8 cellular contexts compared by ENCODE assay signal in the genomic region with DNA sequence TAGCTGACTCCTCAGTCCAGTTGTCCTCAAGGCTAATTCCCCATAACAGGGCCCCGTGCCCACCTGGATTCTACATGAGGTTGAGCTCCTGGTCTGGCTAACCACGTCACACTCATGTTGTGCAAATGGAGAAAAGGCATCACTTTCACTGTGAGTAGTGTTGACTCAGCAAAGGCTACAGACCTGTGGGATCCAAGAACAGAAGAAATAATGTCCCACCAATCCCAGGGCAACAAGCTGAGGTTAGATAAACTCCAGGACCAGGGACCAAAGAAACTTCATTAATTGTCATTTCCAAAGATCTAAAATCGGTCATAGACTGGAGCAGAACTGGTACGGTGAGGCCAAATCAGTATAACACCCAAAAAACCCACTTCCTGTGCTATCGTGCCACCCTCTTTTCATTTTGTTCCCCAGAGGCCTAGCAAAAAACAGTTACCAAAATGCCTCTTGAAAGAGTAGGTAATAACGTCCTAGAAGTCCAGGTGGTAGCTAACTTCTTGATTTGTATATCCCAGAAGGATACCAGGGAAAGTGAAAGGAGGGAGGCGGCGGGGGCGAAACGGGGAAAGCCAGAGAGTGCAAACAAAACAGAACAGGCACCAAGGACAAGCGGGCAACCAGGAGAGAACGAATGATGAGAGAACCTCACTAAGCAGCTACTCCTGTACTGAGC. TPM values are rescaled to one million over a fixed set of nuclear protein-coding genes. Genes with fewer than 3 reads are reported as not detected.
A peak's percentile ranks its signal among the peaks of the same experiment; 100 is the strongest.
DNase-seq lines count a peak whose midpoint lies in the region; ATAC-seq and TF ChIP-seq lines count a peak whose summit lies in the region.

No MANE protein-coding gene starts in this region.

- no peaks in the 10 kb centered on the region for H3K9me3 Mint-ChIP-seq in IgD-negative memory B cell
- H3K9me3 Mint-ChIP-seq in activated T-helper 17 cell treated with anti-CD3 and anti-CD28 coated beads, Interleukin-2, amount 50 U/mL, for 72 hours = no peaks in the 10 kb centered on the region
- no peaks in the 10 kb centered on the region for H3K9me3 Mint-ChIP-seq in memory B cell
- H3K9me3 Mint-ChIP-seq in type B pancreatic cell = no peaks in the 10 kb centered on the region

- H3K4me3 ChIP-seq in BLaER1 treated with 17β-estradiol and CSF1 and Interleukin-3, amounts not matched to agents 10 nM and 100 nM = peak overlapping the region; percentile 79 to 99 (median 92)

- no peak for TF ChIP-seq CTCF in type B pancreatic cell (conservative IDR thresholded peaks at IDR 0.05)

- ATAC-seq in activated T-helper 17 cell treated with anti-CD3 and anti-CD28 coated beads, Interleukin-2, amount 50 U/mL, for 72 hours (replicated peaks) = peak; percentile 68
- ATAC-seq in memory B cell (ENCODE audit: low read depth) = peak; percentile 53

- H3K36me3 Mint-ChIP-seq in IgD-negative memory B cell (peaks cover 3% of the 10 kb centered on the region), memory B cell (peaks cover 22% of the 10 kb centered on the region), type B pancreatic cell (peaks cover 4% of the 10 kb centered on the region)
- H3K36me3 Mint-ChIP-seq in activated T-helper 17 cell treated with anti-CD3 and anti-CD28 coated beads, Interleukin-2, amount 50 U/mL, for 72 hours (ENCODE audit: low read depth) = peaks cover 67% of the 10 kb centered on the region

- no peaks in the 10 kb centered on the region for H3K9me3 ChIP-seq in BLaER1 treated with 17β-estradiol and CSF1 and Interleukin-3, amounts not matched to agents 10 nM and 100 nM (replicated peaks in 1 of 11)

- H3K4me3 Mint-ChIP-seq in IgD-negative memory B cell = peak overlapping the region; percentile 91 to 100 (median 100)
- H3K4me3 Mint-ChIP-seq in activated T-helper 17 cell treated with anti-CD3 and anti-CD28 coated beads, Interleukin-2, amount 50 U/mL, for 72 hours = peak overlapping the region; percentile 89
- H3K4me3 Mint-ChIP-seq in memory B cell = peak overlapping the region; percentile 99
- H3K4me3 Mint-ChIP-seq in type B pancreatic cell = peak overlapping the region; percentile 100

- H3K4me1 Mint-ChIP-seq in IgD-negative memory B cell (peaks cover 27 to 41% (median 37%) of the 10 kb centered on the region in 3 donors), memory B cell (peaks cover 42% of the 10 kb centered on the region), type B pancreatic cell (ENCODE audit: unreplicated experiment) (peaks cover 35% of the 10 kb centered on the region)
- peaks cover 33% of the 10 kb centered on the region for H3K4me1 Mint-ChIP-seq in activated T-helper 17 cell treated with anti-CD3 and anti-CD28 coated beads, Interleukin-2, amount 50 U/mL, for 72 hours

- H3K27ac ChIP-seq in BLaER1 treated with 17β-estradiol and CSF1 and Interleukin-3, amounts not matched to agents 10 nM and 100 nM = peak overlapping the region; percentile 29 to 95 (median 89); a peak in 21 of 22 replicates

- peaks cover 35 to 40% (median 38%) of the 10 kb centered on the region in 10 experiments for H3K4me1 ChIP-seq in BLaER1 treated with 17β-estradiol and CSF1 and Interleukin-3, amounts not matched to agents 10 nM and 100 nM

- H3K36me3 ChIP-seq in BLaER1 treated with 17β-estradiol and CSF1 and Interleukin-3, amounts not matched to agents 10 nM and 100 nM = peaks cover 41 to 49% (median 44%) of the 10 kb centered on the region in 11 experiments

- H3K27me3 ChIP-seq in BLaER1 treated with 17β-estradiol and CSF1 and Interleukin-3, amounts not matched to agents 10 nM and 100 nM = no peaks in the 10 kb centered on the region

- peak in 1 of 2 donors; percentile 38 for DNase-seq in memory B cell (ENCODE audit: low spot score in 2 of 2)
- no peak for DNase-seq in type B pancreatic cell (ENCODE audit: extremely low spot score, unreplicated experiment)
- DNase-seq in NOMO-1 (lab: John Stamatoyannopoulos, UW; ENCODE audit: unreplicated experiment in 2 of 2) = no peak
- no peak for DNase-seq in NCI-H2171 treated with DMSO at 0.1 percent for 48 hours (lab: John Stamatoyannopoulos, UW)
- DNase-seq in T-helper 9 cell = no peak

- H3K9ac ChIP-seq in BLaER1 treated with 17β-estradiol and CSF1 and Interleukin-3, amounts not matched to agents 10 nM and 100 nM = peak overlapping the region; percentile 84 to 95 (median 90)

- H4K20me1 ChIP-seq in BLaER1 treated with 17β-estradiol and CSF1 and Interleukin-3, amounts not matched to agents 10 nM and 100 nM = peaks cover 0 to 51% (median 21%) of the 10 kb centered on the region in 11 experiments; a peak in 18 of 22 replicates

- H3K27me3 Mint-ChIP-seq in IgD-negative memory B cell (no peaks in the 10 kb centered on the region), memory B cell (no peaks in the 10 kb centered on the region), type B pancreatic cell (no peaks in the 10 kb centered on the region)
- H3K27me3 Mint-ChIP-seq in activated T-helper 17 cell treated with anti-CD3 and anti-CD28 coated beads, Interleukin-2, amount 50 U/mL, for 72 hours = no peaks in the 10 kb centered on the region

- peak overlapping the region; percentile 92 to 100 (median 96) for H3K4me2 ChIP-seq in BLaER1 treated with 17β-estradiol and CSF1 and Interleukin-3, amounts not matched to agents 10 nM and 100 nM

- peak overlapping the region; percentile 92 to 97 (median 96) for H3K27ac Mint-ChIP-seq in IgD-negative memory B cell
- peak overlapping the region; percentile 98 for H3K27ac Mint-ChIP-seq in activated T-helper 17 cell treated with anti-CD3 and anti-CD28 coated beads, Interleukin-2, amount 50 U/mL, for 72 hours
- H3K27ac Mint-ChIP-seq in memory B cell = peak overlapping the region; percentile 97
- H3K27ac Mint-ChIP-seq in type B pancreatic cell = peak overlapping the region; percentile 96

RNA-seq across cellular contexts. Expression of a gene that starts 1.4 kb away (rescaled TPM):
- polyA plus RNA-seq in IgD-negative memory B cell = 68.1 TPM
- 100 to 1,000 TPM; 101 to 106 TPM for total RNA-seq in activated T-helper 17 cell treated with anti-CD3 and anti-CD28 coated beads, Interleukin-2, amount 50 U/mL, for 72 hours
- 54.6 and 61.1 TPM in 2 replicates for total RNA-seq in type B pancreatic cell (ENCODE audit: low replicate concordance)

RNA-seq across cellular contexts. Expression of a gene that starts 2.0 kb away (rescaled TPM):
- 12.5 TPM for polyA plus RNA-seq in IgD-negative memory B cell
- total RNA-seq in activated T-helper 17 cell treated with anti-CD3 and anti-CD28 coated beads, Interleukin-2, amount 50 U/mL, for 72 hours = 10 to 100 TPM; 15.3 to 18.6 TPM
- 29.0 and 34.7 TPM in 2 replicates for total RNA-seq in type B pancreatic cell (ENCODE audit: low replicate concordance)

RNA-seq across cellular contexts. Expression of a gene that starts 31.3 kb away (rescaled TPM):
- polyA plus RNA-seq in IgD-negative memory B cell = 1.6 TPM
- total RNA-seq in activated T-helper 17 cell treated with anti-CD3 and anti-CD28 coated beads, Interleukin-2, amount 50 U/mL, for 72 hours = 1 to 10 TPM; 5.1 to 9.6 TPM
- 97.9 and 106 TPM in 2 replicates for total RNA-seq in type B pancreatic cell (ENCODE audit: low replicate concordance)

RNA-seq across cellular contexts. Expression of a gene that starts 51.9 kb away (rescaled TPM):
- 61.0 TPM for polyA plus RNA-seq in IgD-negative memory B cell
- 10 to 100 TPM; 25.0 to 43.9 TPM for total RNA-seq in activated T-helper 17 cell treated with anti-CD3 and anti-CD28 coated beads, Interleukin-2, amount 50 U/mL, for 72 hours
- total RNA-seq in type B pancreatic cell (ENCODE audit: low replicate concordance) = 53.1 and 62.0 TPM in 2 replicates
